Comparison of ENCODE assay signal across 8 cellular contexts in genomic region chr11:124762077-124762623, GRCh38. TPM values are rescaled to one million over a fixed set of nuclear protein-coding genes. Genes with fewer than 3 reads are reported as not detected.
DNase-seq lines count a peak whose midpoint lies in the region; ATAC-seq, FAIRE-seq and TF ChIP-seq lines count a peak whose summit lies in the region.

ESAM (minus strand) TSS chr11:124762290; CDS start chr11:124762154, 136 bp downstream.

- no TSS peak for BruUV-seq in HCT116 (replicated peaks; lab: Mats Ljungman, UMichigan)

- POLR2A ChIA-PET in HCT116 (lab: Charles Lee) = no interaction called here

- H3K27ac ChIP-seq in HCT116 (ENCODE audit: low read depth, low read length) (peak within 1 kb of the TSS; percentile 84), pancreas (peak within 1 kb of the TSS; percentile 17 to 73 (median 54)), uterus (peak within 1 kb of the TSS; percentile 84 to 87)

- H2AFZ ChIP-seq in HCT116 (ENCODE audit: low read depth, low read length, poor library complexity, severe bottlenecking) = peak within 1 kb of the TSS; percentile 90

- intact Hi-C loops in HCT116 (cut with micrococcal nuclease) = loop anchor here (2.0 kb wide), 1 partner anchor 15 kb away; no protein-coding TSS in a partner anchor
- intact Hi-C loops in pancreas (cut with DNase I) = no loop called here
- intact Hi-C loops in uterus (cut with DNase I; ENCODE audit: low total_unique reads) = loop anchor here (2.0 kb wide), 1 partner anchor 93 kb away; no protein-coding TSS in a partner anchor

- peaks cover 20 to 40% of the 10 kb centered on the region in 2 experiments for H3K4me1 ChIP-seq in HCT116 (ENCODE audit: control insufficient read depth in 1 of 2, insufficient read depth in 2 of 2, low read length in 2 of 2)
- H3K4me1 ChIP-seq in pancreas = peaks cover 9 to 17% (median 14%) of the 10 kb centered on the region in 3 donors
- H3K4me1 ChIP-seq in uterus = peaks cover 0 to 26% of the 10 kb centered on the region in 2 donors

- ATAC-seq in HCT116 = peak; percentile 75
- ATAC-seq in pancreas = peak; percentile 15 to 59 (median 45)

- no peaks in the 10 kb centered on the region for H3K9me2 ChIP-seq in HCT116 (ENCODE audit: insufficient read depth)

- no peaks in the 10 kb centered on the region for H3K9me3 ChIP-seq in HCT116 (ENCODE audit: control insufficient read depth in 1 of 2, insufficient read depth in 1 of 2, low read depth in 1 of 2, low read length in 2 of 2)
- H3K9me3 ChIP-seq in pancreas = no peaks in the 10 kb centered on the region
- no peaks in the 10 kb centered on the region for H3K9me3 ChIP-seq in uterus

- H3K36me3 ChIP-seq in HCT116 (ENCODE audit: control insufficient read depth in 1 of 2, insufficient read depth in 2 of 2, low read length in 2 of 2) (no peaks in the 10 kb centered on the region; a peak in 1 of 4 replicates), pancreas (no peaks in the 10 kb centered on the region), uterus (no peaks in the 10 kb centered on the region)

- RAD21 ChIA-PET in HCT116 (lab: Charles Lee; ENCODE audit: low non-redundant PET in 1 of 2, low total read pairs in 2 of 2, uncharacterized antibody in 2 of 2, unreplicated experiment in 2 of 2) = interaction anchor here (1.7 to 1.8 kb wide), 2 partner anchors 15 to 88 kb away, joined by 3 to 5 read pairs; partner anchors contain the start of genes SIAE (in 1 of the 2) and SPA17 (in 1 of the 2)

- no peaks in the 10 kb centered on the region; the same call in 1 of the 2 replicates for H4K20me1 ChIP-seq in HCT116 (ENCODE audit: insufficient read depth)

- H3K79me2 ChIP-seq in HCT116 (ENCODE audit: insufficient read depth, low read length) = no peaks in the 10 kb centered on the region

- H3K4me2 ChIP-seq in HCT116 (ENCODE audit: low read length) = peak within 1 kb of the TSS; percentile 98

- FAIRE-seq in GM12892 (lab: Jason Lieb, UNC) = peak; percentile 94
- no peak for FAIRE-seq in pancreas (lab: Jason Lieb, UNC)

- no peak for TF ChIP-seq CTCF in HCT116 (IDR thresholded peaks at IDR 0.05 in 2 of 3, conservative IDR thresholded peaks at IDR 0.05 in 1 of 3; ENCODE audit: borderline replicate concordance in 1 of 3, insufficient read depth in 1 of 3, low read depth in 2 of 3, low read length in 2 of 3)
- TF ChIP-seq CTCF in fibroblast of villous mesenchyme (IDR thresholded peaks at IDR 0.05; ENCODE audit: insufficient read depth, low read depth, low read length) = no peak
- no peak for TF ChIP-seq CTCF in pancreas (IDR thresholded peaks at IDR 0.05)
- TF ChIP-seq CTCF in uterus (IDR thresholded peaks at IDR 0.05) = no peak

- CTCF ChIA-PET in HCT116 (lab: Charles Lee) = interaction anchor here (1.0 to 3.2 kb wide), 9 partner anchors 11 to 92 kb away, joined by 3 to 28 read pairs (median 4); no protein-coding TSS in a partner anchor

- TF ChIP-seq POLR2A in GM12892 (IDR thresholded peaks at IDR 0.05; ENCODE audit: low read depth, low read length) (peak; percentile 70), HCT116 (IDR thresholded peaks at IDR 0.05; ENCODE audit: borderline replicate concordance, extremely low read depth, insufficient read depth, insufficient read length) (no peak), uterus (IDR thresholded peaks at IDR 0.05) (peak; percentile 34 to 51)

- TF ChIP-seq RAD21 in HCT116 (IDR thresholded peaks at IDR 0.05; ENCODE audit: low read depth) = no peak

- H3K9ac ChIP-seq in HCT116 (ENCODE audit: low read length) = peak within 1 kb of the TSS; percentile 65

- 0% methylated on average over 37 to 56 of the region's 56 CpGs for WGBS in pancreas, 2 donors

- H3K4me3 ChIP-seq in HCT116 (replicated peaks in 1 of 2; ENCODE audit: low read depth in 1 of 2, low read length in 2 of 2) (peak within 1 kb of the TSS; percentile 66 to 77), fibroblast of villous mesenchyme (ENCODE audit: low read depth, low read length) (peak within 1 kb of the TSS; percentile 68), pancreas (peak within 1 kb of the TSS; percentile 14 to 61 (median 36)), uterus (peak within 1 kb of the TSS; percentile 38 to 54)

- DNase-seq in GM12892 (ENCODE audit: insufficient read length) (peak; percentile 76), HCT116 (ENCODE audit: low read depth, low spot score) (no peak), NCI-H2196 treated with DMSO at 0.1 percent for 48 hours (lab: John Stamatoyannopoulos, UW; ENCODE audit: unreplicated experiment) (peak; percentile 24), activated T-helper 1 cell treated with Interleukin-2 at 50 U/mL for 16 hours (ENCODE audit: low read depth) (peak; percentile 51), fibroblast of villous mesenchyme (ENCODE audit: low read depth) (no peak), pancreas (peak in 5 of 6 donors; percentile 33 to 83 (median 73)), uterus (no peak), COR-L47 (lab: John Stamatoyannopoulos, UW) (no peak)

- H3K27me3 ChIP-seq in HCT116 (ENCODE audit: insufficient read depth, low read length) (no peaks in the 10 kb centered on the region), pancreas (peaks cover 0 to 7% (median 0%) of the 10 kb centered on the region in 4 donors), uterus (peaks cover 12 to 23% of the 10 kb centered on the region in 2 donors)

TF ChIP-seq in HCT116, 20 proteins besides CTCF, POLR2A, EP300 and RAD21:
- TF ChIP-seq FOSL1 (IDR thresholded peaks at IDR 0.05; ENCODE audit: low read depth) = no peak
- peak; percentile 27 for TF ChIP-seq YY1 (IDR thresholded peaks at IDR 0.05; ENCODE audit: extremely low read depth, insufficient replicate concordance, low read depth, low read length)
- peak; percentile 50; the same call in 1 of the 2 replicates for TF ChIP-seq MAX (IDR thresholded peaks at IDR 0.05)
- no peak for TF ChIP-seq SIN3A (IDR thresholded peaks at IDR 0.05; ENCODE audit: low read depth)
- no peak for TF ChIP-seq SP1 (IDR thresholded peaks at IDR 0.05; ENCODE audit: low read depth)
- 0 out of 2 replicates have a peak, but pooled peaks have one; percentile 1 for TF ChIP-seq EGR1 (IDR thresholded peaks at IDR 0.05; ENCODE audit: low read depth)
- TF ChIP-seq POLR2AphosphoS5 (IDR thresholded peaks at IDR 0.05; ENCODE audit: low read depth, low read length) = peak; percentile 82

RNA-seq across cellular contexts. Expression of gene ESAM, which starts in this region (rescaled TPM):
- 4.0 TPM for polyA plus RNA-seq in GM12892 (2012; ENCODE audit: missing spikeins)
- total RNA-seq in HCT116 (2021; ENCODE audit: unreplicated experiment) = 6.1 TPM
- polyA plus RNA-seq in HCT116 (2012) = 4.7 and 6.1 TPM in 2 replicates
- total RNA-seq in fibroblast of villous mesenchyme = 0.43 and 0.97 TPM in 2 replicates
- 1 to 10 TPM; 5.0 to 10.0 (median 6.5) TPM for total RNA-seq in pancreas
- polyA plus RNA-seq in pancreas = 10 to 100 TPM in 1 of 2 donors, 1 to 10 TPM in 1; 9.4 to 27.1 TPM
- total RNA-seq in uterus = 10 to 100 TPM; 18.7 to 91.6 (median 47.7) TPM

Comparison
In these comparisons a context has a peak if more than half of its experiments do, and no peak if none do; other contexts are left out.
1. DNase-seq: peak in GM12892 (single experiment), NCI-H2196 treated with DMSO at 0.1 percent for 48 hours (single experiment), activated T-helper 1 cell treated with Interleukin-2 at 50 U/mL for 16 hours (single experiment) and pancreas (5 of 6); none in HCT116 (single experiment), fibroblast of villous mesenchyme (single experiment), uterus (0 of 2) and COR-L47 (single experiment).
2. intact Hi-C loops: an anchor here in HCT116 (2.0 kb wide) and uterus (2.0 kb wide); none called in pancreas.
3. Peak in every context shown above with its lines, with median percentiles within 50 percentile points of each other: H3K27ac ChIP-seq and H3K4me3 ChIP-seq.